ENCODE assay signal across 19 cellular contexts in genomic region chr20:46901638-46902037, GRCh38. TPM values are rescaled to one million over a fixed set of nuclear protein-coding genes. Genes with fewer than 3 reads are reported as not detected.
"Had no signal": no experiment of that assay in that cellular context is flagged by ENCODE, and none has a peak within 500 bp of the region (broad histone marks: within the 10 kb centered on the region; RNA-seq: fewer than 3 reads in every experiment).

No MANE protein-coding gene starts in this region.

- H3K4me3 Mint-ChIP-seq: activated naive CD4-positive, alpha-beta T cell treated with anti-CD3 and anti-CD28 coated beads for 36 hours; activated T-helper 17 cell treated with anti-CD3 and anti-CD28 coated beads, Interleukin-2, amount 50 U/mL, for 72 hours; central memory CD8-positive, alpha-beta T cell; naive thymus-derived CD4-positive, alpha-beta T cell; stimulated activated effector memory CD8-positive, alpha-beta T cell treated with anti-CD3 and anti-CD28 coated beads, Interleukin-12 subunit alpha, Interleukin-12 subunit beta, amount 100 ng/mL, for 72 hours; T-helper 1 cell treated with Interleukin-12 subunit alpha and Interleukin-12 subunit beta and Interleukin-4 antibody, amounts not matched to agents 30 μg/mL and 1 μg/mL, for 36 hours had no signal

- DNase-seq: activated CD4-positive, alpha-beta T cell treated with anti-CD3 and anti-CD28 coated beads, Interleukin-2, amount 50 U/mL, for 1 hour; activated CD4-positive, CD25-positive, alpha-beta regulatory T cell; activated naive CD4-positive, alpha-beta T cell treated with anti-CD3 and anti-CD28 coated beads for 36 hours; activated T-cell treated with anti-CD3 and anti-CD28 coated beads for 4 hours; cortex of kidney; effector memory CD4-positive, alpha-beta T cell; left cardiac atrium; naive thymus-derived CD4-positive, alpha-beta T cell; right cardiac atrium had no signal

- ATAC-seq: activated T-helper 17 cell treated with anti-CD3 and anti-CD28 coated beads, Interleukin-2, amount 50 U/mL, for 72 hours; left cardiac atrium; naive thymus-derived CD4-positive, alpha-beta T cell; right cardiac atrium; stimulated activated effector memory CD8-positive, alpha-beta T cell treated with anti-CD3 and anti-CD28 coated beads, Interleukin-12 subunit alpha, Interleukin-12 subunit beta, amount 100 ng/mL, for 72 hours had no signal

- H3K27ac ChIP-seq: neutrophil had no signal

- H3K36me3 ChIP-seq: neutrophil, tibial nerve had no signal

- H3K27ac Mint-ChIP-seq: activated naive CD4-positive, alpha-beta T cell treated with anti-CD3 and anti-CD28 coated beads for 36 hours; activated T-helper 17 cell treated with anti-CD3 and anti-CD28 coated beads, Interleukin-2, amount 50 U/mL, for 72 hours; naive thymus-derived CD4-positive, alpha-beta T cell; stimulated activated effector memory CD8-positive, alpha-beta T cell treated with anti-CD3 and anti-CD28 coated beads, Interleukin-12 subunit alpha, Interleukin-12 subunit beta, amount 100 ng/mL, for 72 hours; T-helper 1 cell treated with Interleukin-12 subunit alpha and Interleukin-12 subunit beta and Interleukin-4 antibody, amounts not matched to agents 30 μg/mL and 1 μg/mL, for 36 hours had no signal

- H3K4me1 Mint-ChIP-seq: activated T-helper 17 cell treated with anti-CD3 and anti-CD28 coated beads, Interleukin-2, amount 50 U/mL, for 72 hours; central memory CD8-positive, alpha-beta T cell; naive thymus-derived CD4-positive, alpha-beta T cell; stimulated activated effector memory CD8-positive, alpha-beta T cell treated with anti-CD3 and anti-CD28 coated beads, Interleukin-12 subunit alpha, Interleukin-12 subunit beta, amount 100 ng/mL, for 72 hours had no signal

- H3K36me3 Mint-ChIP-seq: naive thymus-derived CD4-positive, alpha-beta T cell; stimulated activated effector memory CD8-positive, alpha-beta T cell treated with anti-CD3 and anti-CD28 coated beads, Interleukin-12 subunit alpha, Interleukin-12 subunit beta, amount 100 ng/mL, for 72 hours had no signal

- H3K9me3 ChIP-seq: neutrophil, tibial nerve had no signal

- H3K4me3 ChIP-seq: lung, tibial nerve had no signal

- H3K9me3 Mint-ChIP-seq: activated naive CD4-positive, alpha-beta T cell treated with anti-CD3 and anti-CD28 coated beads for 36 hours; activated T-helper 17 cell treated with anti-CD3 and anti-CD28 coated beads, Interleukin-2, amount 50 U/mL, for 72 hours; central memory CD8-positive, alpha-beta T cell; stimulated activated effector memory CD8-positive, alpha-beta T cell treated with anti-CD3 and anti-CD28 coated beads, Interleukin-12 subunit alpha, Interleukin-12 subunit beta, amount 100 ng/mL, for 72 hours; T-helper 1 cell treated with Interleukin-12 subunit alpha and Interleukin-12 subunit beta and Interleukin-4 antibody, amounts not matched to agents 30 μg/mL and 1 μg/mL, for 36 hours had no signal

- H3K27me3 ChIP-seq: tibial nerve had no signal

RNA-seq across cellular contexts. Expression of gene EYA2, which starts 7.0 kb away (rescaled TPM):
- total RNA-seq: activated CD8-positive, alpha-beta memory T cell treated with anti-CD3 and anti-CD28 coated beads for 36 hours; activated naive CD4-positive, alpha-beta T cell treated with anti-CD3 and anti-CD28 coated beads for 36 hours; epithelial cell of proximal tubule; glomerular endothelial cell had no signal
- polyA plus RNA-seq: naive thymus-derived CD4-positive, alpha-beta T cell had no signal
